17 cellular contexts compared by ENCODE assay signal in genomic region chr9:28365020-28365640, GRCh38.
DNase-seq lines count a peak whose midpoint lies in the region; ATAC-seq, FAIRE-seq and TF ChIP-seq lines count a peak whose summit lies in the region.
"Had no signal": no experiment of that assay in that cellular context is flagged by ENCODE, and none has a peak within 500 bp of the region (broad histone marks: within the 10 kb centered on the region; RNA-seq: fewer than 3 reads in every experiment).

No MANE protein-coding gene starts in this region.

- no peaks in the 10 kb centered on the region for H3K4me1 ChIP-seq in cardiac muscle cell (ENCODE audit: low read depth)
- H3K4me1 ChIP-seq in esophagus muscularis mucosa, result no peaks in the 10 kb centered on the region
- H3K4me1 ChIP-seq: esophagus squamous epithelium had no signal

- TF ChIP-seq CTCF in cardiac muscle cell (IDR thresholded peaks at IDR 0.05; ENCODE audit: low read depth, low read length) (no peak), choroid plexus epithelial cell (conservative IDR thresholded peaks at IDR 0.05; ENCODE audit: low read depth, low read length) (no peak), esophagus muscularis mucosa (IDR thresholded peaks at IDR 0.05) (no peak)

- H3K27ac ChIP-seq in cardiac muscle cell (no peak overlapping the region), esophagus muscularis mucosa (replicated peaks in 1 of 4) (no peak overlapping the region)
- H3K27ac ChIP-seq: esophagus squamous epithelium, skin epidermis had no signal

- no peak for TF ChIP-seq EP300 in esophagus muscularis mucosa (IDR thresholded peaks at IDR 0.05)

- H3K4me3 ChIP-seq in cardiac muscle cell (no peak overlapping the region), choroid plexus epithelial cell (ENCODE audit: low read depth, low read length) (no peak overlapping the region), esophagus muscularis mucosa (no peak overlapping the region)
- H3K4me3 ChIP-seq: esophagus squamous epithelium, skin epidermis had no signal

- DNase-seq in cardiac muscle cell (ENCODE audit: low read depth in 1 of 2, low spot score in 1 of 2) (peak; percentile 17 to 31), Right ventricle myocardium inferior (ENCODE audit: missing footprints) (no peak), choroid plexus epithelial cell (ENCODE audit: low read depth) (peak; percentile 8), iris pigment epithelial cell (ENCODE audit: low read depth) (peak; percentile 5), urothelium cell line (ENCODE audit: low spot score) (peak; percentile 22), activated gamma-delta T cell (lab: John Stamatoyannopoulos, UW) (no peak), esophagus muscularis mucosa (ENCODE audit: extremely low spot score) (no peak)
- DNase-seq: activated CD4-positive, CD25-positive, alpha-beta regulatory T cell treated with anti-CD3 and anti-CD28 coated beads, Interleukin-2, amount 50 U/mL, for 72 hours; esophagus squamous epithelium; IMR-90; NCI-H1105; NCI-H510A treated with DMSO at 0.1 percent for 48 hours; occipital lobe; T-helper 1 cell had no signal

- intact Hi-C loops in Right ventricle myocardium inferior (cut with DNase I), result no loop called here
- intact Hi-C loops in esophagus muscularis mucosa (cut with DNase I), result no loop called here

- H3K36me3 ChIP-seq in cardiac muscle cell (no peaks in the 10 kb centered on the region), esophagus muscularis mucosa (no peaks in the 10 kb centered on the region)
- H3K36me3 ChIP-seq: esophagus squamous epithelium had no signal

- no peaks in the 10 kb centered on the region for H3K27me3 ChIP-seq in cardiac muscle cell
- H3K27me3 ChIP-seq in esophagus muscularis mucosa, result no peaks in the 10 kb centered on the region
- H3K27me3 ChIP-seq: esophagus squamous epithelium had no signal

- no peak for ATAC-seq in Right ventricle myocardium inferior
- no peak for ATAC-seq in GM21381 (IDR thresholded peaks at IDR 0.05; ENCODE audit: unreplicated experiment)

- no peak for TF ChIP-seq POLR2A in esophagus muscularis mucosa (IDR thresholded peaks at IDR 0.05; ENCODE audit: low read depth)

- H3K9me3 ChIP-seq in cardiac muscle cell (ENCODE audit: low read depth) (no peaks in the 10 kb centered on the region), esophagus muscularis mucosa (no peaks in the 10 kb centered on the region)
- H3K9me3 ChIP-seq: esophagus squamous epithelium had no signal

- FAIRE-seq in urothelium cell line (lab: Jason Lieb, UNC), result no peak
- FAIRE-seq: GM12892 had no signal

- WGBS in esophagus muscularis mucosa, result 64% methylated on average over 6 of the region's 6 CpGs

Comparison
In these comparisons a context has a peak if more than half of its experiments do, and no peak if none do; other contexts are left out.
1. DNase-seq: peak in cardiac muscle cell (2 of 2), choroid plexus epithelial cell (single experiment), iris pigment epithelial cell (single experiment) and urothelium cell line (single experiment); none in Right ventricle myocardium inferior (single experiment), activated gamma-delta T cell (single experiment) and esophagus muscularis mucosa (single experiment).